In the genomic region with DNA sequence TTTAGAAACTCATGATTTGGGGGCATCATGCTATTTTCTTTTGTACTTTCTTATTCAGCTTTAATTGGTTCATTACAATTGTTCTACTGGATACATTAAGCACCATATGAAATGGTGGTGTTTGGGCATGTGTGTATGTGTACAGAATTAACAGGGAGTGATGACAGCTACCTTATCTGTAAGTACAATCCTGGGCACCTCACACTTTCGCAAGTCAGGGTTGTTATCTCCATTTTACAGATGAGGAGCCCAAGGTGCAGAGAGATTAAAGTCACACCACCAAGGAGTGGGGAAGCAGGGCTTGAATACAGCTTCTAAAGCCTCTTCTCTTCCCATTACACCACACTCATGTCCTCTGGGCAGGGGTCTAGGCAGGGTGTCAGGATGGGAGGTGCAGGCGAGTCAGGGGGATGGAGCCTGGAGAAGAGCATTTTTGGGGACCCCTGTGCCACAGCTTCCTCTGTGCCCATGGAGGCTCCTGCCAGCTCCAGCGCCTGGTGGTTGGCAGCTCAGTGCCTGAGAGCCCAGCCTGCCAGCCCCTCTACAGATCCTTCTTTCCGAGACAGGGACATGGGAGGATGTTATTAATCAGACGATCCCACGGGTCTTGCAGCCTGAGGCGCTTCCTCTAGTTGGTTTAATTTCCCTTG, we compare ENCODE assay signal across 23 cellular contexts.
"Had no signal": no experiment of that assay in that cellular context is flagged by ENCODE, and none has a peak within 500 bp of the region (broad histone marks: within the 10 kb centered on the region; RNA-seq: fewer than 3 reads in every experiment).

No MANE protein-coding gene starts in this region.

- DNase-seq: activated CD4-positive, alpha-beta T cell treated with anti-CD3 and anti-CD28 coated beads, Interleukin-2, amount 10 ng/mL, durations not matched to agents 24 days and 14 days; activated CD4-positive, alpha-beta T cell treated with anti-CD3 and anti-CD28 coated beads, Interleukin-2, amount 50 U/mL, for 4 hours; activated CD8-positive, alpha-beta T cell treated with anti-CD3 and anti-CD28 coated beads for 36 hours; activated effector memory CD4-positive, alpha-beta T cell treated with anti-CD3 and anti-CD28 coated beads, Interleukin-2, amount 50 U/mL, for 16 hours; activated naive CD4-positive, alpha-beta T cell; activated naive CD4-positive, alpha-beta T cell treated with anti-CD3 and anti-CD28 coated beads, Interleukin-2, amount 50 U/mL, for 16 hours; activated naive CD8-positive, alpha-beta T cell treated with anti-CD3 and anti-CD28 coated beads for 36 hours; activated T-cell treated with anti-CD3 and anti-CD28 coated beads, Interleukin-2, amount 50 U/mL, for 1 hour; activated T-cell treated with anti-CD3 and anti-CD28 coated beads, Interleukin-2, amount 50 U/mL, for 72 hours; amniotic stem cell; aorta; MG63; NCI-H1048; NCI-H1105 treated with DMSO at 0.1 percent for 48 hours; NCI-H1436 treated with DMSO at 0.1 percent for 48 hours; NCI-H187; NCI-H2171 treated with DMSO at 0.1 percent for 48 hours; NCI-H2227 treated with DMSO at 0.1 percent for 48 hours; NCI-H446; NCI-H510A treated with DMSO at 0.1 percent for 48 hours; SJCRH30; T1000 had no signal

- ATAC-seq: activated CD8-positive, alpha-beta T cell treated with anti-CD3 and anti-CD28 coated beads for 36 hours; activated T-cell treated with anti-CD3 and anti-CD28 coated beads, Interleukin-2, amount 50 U/mL, for 72 hours; activated T-helper 17 cell treated with anti-CD3 and anti-CD28 coated beads, Interleukin-2, amount 50 U/mL, for 72 hours had no signal
